In the genomic region with DNA sequence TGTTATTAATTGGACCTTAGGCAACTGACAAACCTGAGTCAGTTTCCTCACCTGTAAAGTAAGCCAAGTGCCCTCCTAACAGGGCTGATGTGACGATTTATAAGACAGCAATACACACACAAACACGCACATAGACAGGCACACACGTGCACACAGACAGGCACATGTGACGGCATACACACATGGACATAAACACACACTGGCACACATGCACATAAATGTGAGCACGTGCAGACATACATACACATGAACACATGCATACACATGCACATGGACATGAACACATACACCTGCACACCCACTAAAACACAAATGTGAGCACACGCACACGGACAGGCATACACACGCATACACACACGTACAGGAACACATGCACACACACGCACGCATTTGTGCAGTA, we compare ENCODE assay signal across 22 cellular contexts.
"Had no signal": no experiment of that assay in that cellular context is flagged by ENCODE, and none has a peak within 500 bp of the region (broad histone marks: within the 10 kb centered on the region; RNA-seq: fewer than 3 reads in every experiment).

No MANE protein-coding gene starts in this region.

- H3K27ac Mint-ChIP-seq: dendritic cell treated with granulocyte-macrophage colony-stimulating factor and Interleukin-4, amounts not matched to agents 40 ng/mL and 50 ng/mL, for 4 days; endodermal cell; naive B cell; progenitor cell of endocrine pancreas; stimulated activated effector memory CD8-positive, alpha-beta T cell treated with anti-CD3 and anti-CD28 coated beads, Interleukin-12 subunit alpha, Interleukin-12 subunit beta, amount 100 ng/mL, for 72 hours; type B pancreatic cell had no signal

- H3K36me3 Mint-ChIP-seq: naive B cell, type B pancreatic cell had no signal

- H3K4me2 ChIP-seq: smooth muscle cell had no signal

- H3K4me3 Mint-ChIP-seq: dendritic cell treated with granulocyte-macrophage colony-stimulating factor and Interleukin-4, amounts not matched to agents 40 ng/mL and 50 ng/mL, for 4 days; endodermal cell; naive B cell; stimulated activated effector memory CD8-positive, alpha-beta T cell treated with anti-CD3 and anti-CD28 coated beads, Interleukin-12 subunit alpha, Interleukin-12 subunit beta, amount 100 ng/mL, for 72 hours; type B pancreatic cell had no signal

- H3K9me3 ChIP-seq: heart left ventricle, pancreas, suprapubic skin, thyroid gland, uterus had no signal

- H3K36me3 ChIP-seq: heart left ventricle, pancreas, suprapubic skin, uterus had no signal

- H3K27ac ChIP-seq: heart left ventricle, pancreas, suprapubic skin, thyroid gland, uterus had no signal

- H3K4me1 Mint-ChIP-seq: endodermal cell, naive B cell had no signal

- DNase-seq: effector CD4-positive, alpha-beta T cell; endodermal cell; foreskin melanocyte; heart left ventricle; hippocampal formation; kidney glomerular epithelial cell; mesendoderm; naive B cell; nucleus accumbens; pancreas; right cardiac atrium; stimulated activated CD4-positive, alpha-beta T cell treated with anti-CD3 and anti-CD28 coated beads, Interleukin-2, amount 100 ng/mL, for 48 hours; stimulated activated CD8-positive, alpha-beta memory T cell treated with anti-CD3 and anti-CD28 coated beads, Interleukin-4, amount 100 ng/mL, for 48 hours; stimulated activated naive CD8-positive, alpha-beta T cell treated with anti-CD3 and anti-CD28 coated beads, Interleukin-15, Interleukin-2, amounts not matched to agents 100 U/mL and 50 U/mL, for 24 hours; thyroid gland; uterus had no signal

- H3K4me1 ChIP-seq: heart left ventricle, pancreas, suprapubic skin, thyroid gland, uterus had no signal

- H3K4me3 ChIP-seq: heart left ventricle, pancreas, smooth muscle cell, suprapubic skin, thyroid gland, uterus had no signal

- H3K9me3 Mint-ChIP-seq: dendritic cell treated with granulocyte-macrophage colony-stimulating factor and Interleukin-4, amounts not matched to agents 40 ng/mL and 50 ng/mL, for 4 days; endodermal cell; naive B cell; stimulated activated effector memory CD8-positive, alpha-beta T cell treated with anti-CD3 and anti-CD28 coated beads, Interleukin-12 subunit alpha, Interleukin-12 subunit beta, amount 100 ng/mL, for 72 hours; type B pancreatic cell had no signal

- H3K27me3 Mint-ChIP-seq: dendritic cell treated with granulocyte-macrophage colony-stimulating factor and Interleukin-4, amounts not matched to agents 40 ng/mL and 50 ng/mL, for 4 days; naive B cell had no signal

- H3K27me3 ChIP-seq: pancreas, suprapubic skin, thyroid gland, uterus had no signal
